In genomic region chr21:28252923-28253322, GRCh38 we compare ENCODE assay signal across 23 cellular contexts.
DNase-seq lines count a peak whose midpoint lies in the region; ATAC-seq, FAIRE-seq and TF ChIP-seq lines count a peak whose summit lies in the region.
"Had no signal": no experiment of that assay in that cellular context is flagged by ENCODE, and none has a peak within 500 bp of the region (broad histone marks: within the 10 kb centered on the region; RNA-seq: fewer than 3 reads in every experiment).

No MANE protein-coding gene starts in this region.

- 0 out of 2 replicates have a peak overlapping the region, but pooled peaks have one; percentile 41 for H2AFZ ChIP-seq in SK-N-SH (ENCODE audit: low read depth)

- TF ChIP-seq EP300 in SK-N-SH (IDR thresholded peaks at IDR 0.05; ENCODE audit: borderline replicate concordance in 1 of 2, low read depth in 1 of 2, low read length in 1 of 2) = no peak

- FAIRE-seq in TTC549 (lab: Jason Lieb, UNC) (peak; percentile 74), kidney (lab: Jason Lieb, UNC) (no peak)
- FAIRE-seq: D721Med, GM12892, H1 had no signal

- H3K4me3 ChIP-seq in SK-N-SH (ENCODE audit: low read depth in 2 of 2, low read length in 1 of 2) = no peak overlapping the region
- no peak overlapping the region for H3K4me3 ChIP-seq in kidney (ENCODE audit: low read length in 2 of 2)
- H3K4me3 ChIP-seq: BLaER1 had no signal

- no peak overlapping the region for H3K4me3 Mint-ChIP-seq in mesothelial cell of epicardium
- H3K4me3 Mint-ChIP-seq: CD8-positive, alpha-beta T cell; IgD-negative memory B cell had no signal

- H3K9me3 ChIP-seq in SK-N-SH = no peaks in the 10 kb centered on the region; the same call in 1 of the 2 replicates
- H3K9me3 ChIP-seq in kidney (ENCODE audit: control insufficient read depth in 1 of 2, low read length in 2 of 2) = no peaks in the 10 kb centered on the region
- H3K9me3 ChIP-seq: BLaER1 had no signal

- H3K4me2 ChIP-seq in SK-N-SH = no peak overlapping the region
- H3K4me2 ChIP-seq: BLaER1 had no signal

- no peaks in the 10 kb centered on the region for H3K79me2 ChIP-seq in SK-N-SH (ENCODE audit: insufficient read depth)

- CTCF ChIA-PET in SK-N-SH (lab: Yijun Ruan, JAX) = interaction anchor here (1.1 kb wide), 1 partner anchor 83 kb away, joined by 4 read pairs; no protein-coding TSS in a partner anchor

- intact Hi-C loops in kidney (cut with DNase I) = no loop called here

- ATAC-seq in SK-N-SH treated with all-trans-retinoic acid at 6 μM for 48 hours (no peak; the same call in 2 of the 3 replicates), GM18861 (IDR thresholded peaks at IDR 0.05; ENCODE audit: unreplicated experiment) (no peak)
- ATAC-seq: CD8-positive, alpha-beta T cell had no signal

- DNase-seq in SK-N-SH = no peak
- DNase-seq in mesothelial cell of epicardium (ENCODE audit: low spot score in 2 of 2, unreplicated experiment in 2 of 2) = no peak
- no peak for DNase-seq in kidney
- DNase-seq in cerebellar cortex (ENCODE audit: low spot score) = no peak
- DNase-seq in COR-L47 (lab: John Stamatoyannopoulos, UW) = no peak
- DNase-seq: CD8-positive, alpha-beta T cell; DMS79 treated with DMSO at 0.1 percent for 48 hours; GF-D8; Kasumi-1; NCI-H187; NCI-H446; NCI-H69; RPMI8226; SIG-M5 had no signal

- H3K27ac ChIP-seq in SK-N-SH (ENCODE audit: low read depth in 2 of 2, low read length in 1 of 2) (peak overlapping the region in 1 of 2 experiments; percentile 97; a peak in 1 of 4 replicates), kidney (ENCODE audit: low read depth in 2 of 2, low read length in 2 of 2) (no peak overlapping the region)
- H3K27ac ChIP-seq: 22Rv1, BLaER1 had no signal

- H3K27ac Mint-ChIP-seq in mesothelial cell of epicardium = peak overlapping the region; percentile 13
- H3K27ac Mint-ChIP-seq: CD8-positive, alpha-beta T cell; IgD-negative memory B cell had no signal

- H3K4me1 ChIP-seq in SK-N-SH (ENCODE audit: control insufficient read depth in 1 of 2, insufficient read depth in 2 of 2, low read depth in 1 of 2, low read length in 1 of 2) (peaks cover 12 to 14% of the 10 kb centered on the region in 2 experiments; a peak in 3 of 4 replicates), kidney (ENCODE audit: control insufficient read depth in 1 of 2, insufficient read depth in 1 of 2, low read depth in 1 of 2, low read length in 2 of 2) (peaks cover 2 to 20% of the 10 kb centered on the region in 2 donors)
- H3K4me1 ChIP-seq: BLaER1 had no signal

- peaks cover 45% of the 10 kb centered on the region for H3K4me1 Mint-ChIP-seq in mesothelial cell of epicardium
- H3K4me1 Mint-ChIP-seq: IgD-negative memory B cell had no signal

- 70% methylated on average over 2 of the region's 2 CpGs for WGBS in SK-N-SH (ENCODE audit: low lambda C conversion rate)

- H3K36me3 ChIP-seq in SK-N-SH (replicated peaks in 1 of 2; ENCODE audit: control insufficient read depth in 1 of 2, insufficient read depth in 2 of 2, low read length in 1 of 2) = no peaks in the 10 kb centered on the region
- no peaks in the 10 kb centered on the region for H3K36me3 ChIP-seq in kidney (ENCODE audit: control insufficient read depth in 1 of 2, insufficient read depth in 2 of 2, low read length in 2 of 2)
- H3K36me3 ChIP-seq: BLaER1 had no signal

- no peaks in the 10 kb centered on the region for H3K36me3 Mint-ChIP-seq in mesothelial cell of epicardium
- H3K36me3 Mint-ChIP-seq: CD8-positive, alpha-beta T cell; IgD-negative memory B cell had no signal

- POLR2A ChIA-PET in SK-N-SH (lab: Yijun Ruan, JAX) = no interaction called here

- H3K9me2 ChIP-seq in SK-N-SH = 0 out of 2 replicates have a peak, but pooled peaks cover 4% of the 10 kb centered on the region

- H3K9ac ChIP-seq in SK-N-SH (no peak overlapping the region), kidney (ENCODE audit: low read length in 2 of 2) (no peak overlapping the region)
- H3K9ac ChIP-seq: BLaER1 had no signal

- H3F3A ChIP-seq in SK-N-SH (replicated peaks; ENCODE audit: insufficient read depth) = no peaks in the 10 kb centered on the region

- TF ChIP-seq CTCF in SK-N-SH (IDR thresholded peaks at IDR 0.05) = no peak
- TF ChIP-seq CTCF in mesothelial cell of epicardium (IDR thresholded peaks at IDR 0.05; ENCODE audit: unreplicated experiment) = no peak
- TF ChIP-seq CTCF in kidney (IDR thresholded peaks at IDR 0.05; ENCODE audit: borderline replicate concordance, extremely low read depth, insufficient read depth) = no peak

- no peaks in the 10 kb centered on the region for H3K9me3 Mint-ChIP-seq in mesothelial cell of epicardium
- H3K9me3 Mint-ChIP-seq: CD8-positive, alpha-beta T cell had no signal

- no peaks in the 10 kb centered on the region for H3K27me3 Mint-ChIP-seq in mesothelial cell of epicardium (ENCODE audit: low read depth)

- no peaks in the 10 kb centered on the region for H3K27me3 ChIP-seq in SK-N-SH (ENCODE audit: insufficient read depth)
- H3K27me3 ChIP-seq: BLaER1 had no signal

- no peak for TF ChIP-seq RAD21 in SK-N-SH (IDR thresholded peaks at IDR 0.05; ENCODE audit: low read length)

- no peaks in the 10 kb centered on the region for H4K20me1 ChIP-seq in SK-N-SH (ENCODE audit: insufficient read depth)
- H4K20me1 ChIP-seq: BLaER1 had no signal

TF ChIP-seq in SK-N-SH, 30 proteins besides CTCF, POLR2A, EP300 and RAD21:
- TF ChIP-seq RXRA (IDR thresholded peaks at IDR 0.05; ENCODE audit: borderline replicate concordance, low read depth) = no peak
- TF ChIP-seq TEAD4 (IDR thresholded peaks at IDR 0.05; ENCODE audit: borderline replicate concordance, insufficient read depth) = no peak
- TF ChIP-seq YY1 (IDR thresholded peaks at IDR 0.05; ENCODE audit: low read depth) = no peak
- TF ChIP-seq FOXM1 (IDR thresholded peaks at IDR 0.05; ENCODE audit: low read depth) = no peak

TF ChIP-seq in SK-N-SH treated with all-trans-retinoic acid at 6 μM for 48 hours, 23 proteins besides CTCF, POLR2A, EP300 and RAD21 (continues in another document):
- TF ChIP-seq ZNF565 (CRISPR knock-in tag; conservative IDR thresholded peaks at IDR 0.05; ENCODE audit: low read depth) (no peak), TSHZ2 (CRISPR knock-in tag; IDR thresholded peaks at IDR 0.05) (no peak), RARB (CRISPR knock-in tag; IDR thresholded peaks at IDR 0.05) (no peak), ZNF8 (CRISPR knock-in tag; IDR thresholded peaks at IDR 0.05) (no peak), ZC3H10 (CRISPR knock-in tag; IDR thresholded peaks at IDR 0.05) (no peak), OSR1 (CRISPR knock-in tag; IDR thresholded peaks at IDR 0.05) (no peak), CSRNP3 (CRISPR knock-in tag; IDR thresholded peaks at IDR 0.05) (no peak), PPARA (CRISPR knock-in tag; IDR thresholded peaks at IDR 0.05; ENCODE audit: borderline replicate concordance) (no peak), BACH2 (CRISPR knock-in tag; IDR thresholded peaks at IDR 0.05; ENCODE audit: borderline replicate concordance) (no peak), CREB5 (CRISPR knock-in tag; IDR thresholded peaks at IDR 0.05; ENCODE audit: low read depth) (no peak)
